Comparison of ENCODE assay signal across 14 cellular contexts in genomic region chr2:178845565-178846457, GRCh38. TPM values are rescaled to one million over a fixed set of nuclear protein-coding genes. Genes with fewer than 3 reads are reported as not detected.
DNase-seq lines count a peak whose midpoint lies in the region; TF ChIP-seq lines count a peak whose summit lies in the region.
"Had no signal": no experiment of that assay in that cellular context is flagged by ENCODE, and none has a peak within 500 bp of the region (broad histone marks: within the 10 kb centered on the region; RNA-seq: fewer than 3 reads in every experiment).

No MANE protein-coding gene starts in this region.

- no peak overlapping the region for H2AFZ ChIP-seq in mesenchymal stem cell (ENCODE audit: low read depth, low read length)

- 80% methylated on average over 1 of the region's 2 CpGs for WGBS in HUES64
- WGBS in mesenchymal stem cell, result 83% methylated on average over 1 of the region's 2 CpGs

- H4K8ac ChIP-seq in mesenchymal stem cell (ENCODE audit: low read length), result no peak overlapping the region

- POLR2A ChIA-PET in CD4-positive, alpha-beta memory T cell (lab: Charles Lee; ENCODE audit: partially characterized antibody), result no interaction called here

- no peak overlapping the region for H3K4me2 ChIP-seq in mesenchymal stem cell (ENCODE audit: low read length, poor library complexity, severe bottlenecking)

- no peak overlapping the region for H2BK5ac ChIP-seq in mesenchymal stem cell (ENCODE audit: low read depth, low read length, poor library complexity, severe bottlenecking)

- H3K4me3 Mint-ChIP-seq in CD4-positive, alpha-beta memory T cell, result no peak overlapping the region
- H3K4me3 Mint-ChIP-seq: activated naive CD8-positive, alpha-beta T cell; memory B cell had no signal

- no peaks in the 10 kb centered on the region for H3K4me1 Mint-ChIP-seq in CD4-positive, alpha-beta memory T cell
- H3K4me1 Mint-ChIP-seq: memory B cell had no signal

- in situ Hi-C loops in brain microvascular endothelial cell (cut with HindIII; ENCODE audit: low pct_ligation_motif_present, low sequenced_read_pairs), result no loop called here

- H3K18ac ChIP-seq in mesenchymal stem cell (ENCODE audit: low read depth in 1 of 2, low read length in 2 of 2), result no peak overlapping the region

- intact Hi-C loops in CD4-positive, alpha-beta memory T cell (cut with micrococcal nuclease), result no loop called here

- no peaks in the 10 kb centered on the region for H3K79me1 ChIP-seq in mesenchymal stem cell (replicated peaks; ENCODE audit: low read length, poor library complexity, severe bottlenecking)

- peaks cover 3 to 11% of the 10 kb centered on the region in 2 donors for H3K36me3 Mint-ChIP-seq in CD4-positive, alpha-beta memory T cell

- H3K4ac ChIP-seq in mesenchymal stem cell (ENCODE audit: low read depth in 1 of 2, low read length in 2 of 2), result no peak overlapping the region

- H2BK15ac ChIP-seq in mesenchymal stem cell (ENCODE audit: low read depth, poor library complexity, severe bottlenecking), result no peak overlapping the region

- no peaks in the 10 kb centered on the region for H3K27me3 Mint-ChIP-seq in CD4-positive, alpha-beta memory T cell
- H3K27me3 Mint-ChIP-seq: activated naive CD8-positive, alpha-beta T cell; memory B cell had no signal

- H3K4me3 ChIP-seq in HUES64 (ENCODE audit: low read length) (no peak overlapping the region), brain microvascular endothelial cell (ENCODE audit: low read depth, low read length) (no peak overlapping the region), mesenchymal stem cell (ENCODE audit: insufficient read depth in 1 of 2, low read depth in 1 of 2, low read length in 2 of 2) (peak overlapping the region in 1 of 2 experiments; percentile 39)
- no peak overlapping the region for H3K4me3 ChIP-seq in CD4-positive, alpha-beta memory T cell (ENCODE audit: low read length in 2 of 2)
- H3K4me3 ChIP-seq: colonic mucosa, ovary had no signal

- H3K27ac Mint-ChIP-seq in CD4-positive, alpha-beta memory T cell, result no peak overlapping the region
- H3K27ac Mint-ChIP-seq: activated naive CD8-positive, alpha-beta T cell; memory B cell had no signal

- no peaks in the 10 kb centered on the region for H3K9me3 Mint-ChIP-seq in CD4-positive, alpha-beta memory T cell

- TF ChIP-seq CTCF in brain microvascular endothelial cell (IDR thresholded peaks at IDR 0.05; ENCODE audit: low read depth, low read length, missing control alignments), result no peak

- H4K91ac ChIP-seq in mesenchymal stem cell (ENCODE audit: low read length), result no peak overlapping the region

- H3K36me3 ChIP-seq in HUES64 (ENCODE audit: insufficient read depth, low read length), result no peaks in the 10 kb centered on the region; the same call in 1 of the 2 replicates
- H3K36me3 ChIP-seq in brain microvascular endothelial cell (replicated peaks), result no peaks in the 10 kb centered on the region
- no peaks in the 10 kb centered on the region for H3K36me3 ChIP-seq in mesenchymal stem cell (ENCODE audit: control insufficient read depth in 1 of 2, insufficient read depth in 2 of 2, low read depth in 1 of 2, low read length in 2 of 2)
- no peaks in the 10 kb centered on the region for H3K36me3 ChIP-seq in CD4-positive, alpha-beta memory T cell (ENCODE audit: insufficient read depth, low read length)
- H3K36me3 ChIP-seq: colonic mucosa, ovary had no signal

- H3K9me3 ChIP-seq in HUES64 (ENCODE audit: insufficient read depth, low read depth, low read length) (no peaks in the 10 kb centered on the region), mesenchymal stem cell (ENCODE audit: control insufficient read depth, low read length) (no peaks in the 10 kb centered on the region)
- no peaks in the 10 kb centered on the region for H3K9me3 ChIP-seq in CD4-positive, alpha-beta memory T cell (ENCODE audit: control insufficient read depth in 1 of 2, low read length in 2 of 2)
- H3K9me3 ChIP-seq: colonic mucosa, ovary had no signal

- H2BK120ac ChIP-seq in mesenchymal stem cell (ENCODE audit: low read depth, low read length), result no peak overlapping the region

- no peak overlapping the region for H3K14ac ChIP-seq in mesenchymal stem cell (ENCODE audit: low read length in 2 of 2)

- H3K27me3 ChIP-seq in HUES64 (ENCODE audit: insufficient read depth, low read length) (no peaks in the 10 kb centered on the region), brain microvascular endothelial cell (replicated peaks) (no peaks in the 10 kb centered on the region), mesenchymal stem cell (ENCODE audit: control insufficient read depth in 1 of 2, insufficient read depth in 1 of 2, low read length in 2 of 2) (no peaks in the 10 kb centered on the region)
- no peaks in the 10 kb centered on the region for H3K27me3 ChIP-seq in CD4-positive, alpha-beta memory T cell (ENCODE audit: insufficient read depth, low read length)
- H3K27me3 ChIP-seq: colonic mucosa, ovary had no signal

- H3K23ac ChIP-seq in mesenchymal stem cell (ENCODE audit: low read length in 2 of 2), result no peak overlapping the region

- H2BK12ac ChIP-seq in mesenchymal stem cell (ENCODE audit: low read length in 2 of 2), result no peak overlapping the region

- no peak overlapping the region for H2AK5ac ChIP-seq in mesenchymal stem cell (ENCODE audit: low read length, severe bottlenecking)

- H3K4me1 ChIP-seq in HUES64 (ENCODE audit: insufficient read depth, low read length) (peaks cover 19% of the 10 kb centered on the region), mesenchymal stem cell (ENCODE audit: control insufficient read depth, insufficient read depth, low read depth, low read length) (no peaks in the 10 kb centered on the region)
- no peaks in the 10 kb centered on the region for H3K4me1 ChIP-seq in CD4-positive, alpha-beta memory T cell (ENCODE audit: insufficient read depth, low read length)
- H3K4me1 ChIP-seq: colonic mucosa had no signal

- peak; percentile 73 for DNase-seq in AG08395 (ENCODE audit: low spot score)
- DNase-seq in brain microvascular endothelial cell, result peak; percentile 16
- no peak for DNase-seq in mesenchymal stem cell
- no peak for DNase-seq in HUDEP-2 (lab: John Stamatoyannopoulos, UW; ENCODE audit: unreplicated experiment in 76 of 76)
- DNase-seq in activated CD4-positive, alpha-beta T cell treated with anti-CD3 and anti-CD28 coated beads, Interleukin-2, amount 50 U/mL, for 48 hours, result no peak
- DNase-seq in central memory CD4-positive, alpha-beta T cell, result no peak
- no peak for DNase-seq in CD4-positive, alpha-beta memory T cell
- DNase-seq: activated CD4-positive, CD25-positive, alpha-beta regulatory T cell; colonic mucosa; NCI-H1092 treated with DMSO at 0.1 percent for 48 hours; ovary had no signal

- CTCF ChIA-PET in CD4-positive, alpha-beta memory T cell (lab: Charles Lee; ENCODE audit: partially characterized antibody), result no interaction called here

- H3K9ac ChIP-seq in HUES64 (ENCODE audit: low read depth, low read length) (no peak overlapping the region), mesenchymal stem cell (ENCODE audit: low read length) (peak overlapping the region; percentile 49)

- peak overlapping the region; percentile 56; the same call in 1 of the 2 replicates for H3K27ac ChIP-seq in HUES64 (ENCODE audit: low read depth, low read length)
- no peak overlapping the region for H3K27ac ChIP-seq in brain microvascular endothelial cell
- H3K27ac ChIP-seq in mesenchymal stem cell (ENCODE audit: low read length, poor library complexity, severe bottlenecking), result no peak overlapping the region
- H3K27ac ChIP-seq in CD4-positive, alpha-beta memory T cell (ENCODE audit: low read depth, low read length), result no peak overlapping the region
- H3K27ac ChIP-seq: colonic mucosa, ovary had no signal

RNA-seq across cellular contexts. Expression of gene TTN, which starts 38.6 kb away (rescaled TPM):
- 0.70 TPM for polyA plus RNA-seq in HUES64 (2013, experiment 1 of 2)
- 0.44 TPM for polyA plus RNA-seq in HUES64 (2013, experiment 2 of 2)
- 0.03 TPM for polyA plus RNA-seq in mesenchymal stem cell (2013, experiment 1 of 2)
- polyA plus RNA-seq in mesenchymal stem cell (2013, experiment 2 of 2), result 0.01 TPM
- total RNA-seq in CD4-positive, alpha-beta memory T cell, result 1 to 10 TPM; 8.1 to 8.6 TPM
- 1 to 10 TPM in 1 of 2 donors, under 1 TPM in 1; 0.22 to 2.0 TPM for polyA plus RNA-seq in CD4-positive, alpha-beta memory T cell

Comparison
In these comparisons a context has a peak if more than half of its experiments do, and no peak if none do; other contexts are left out.
1. DNase-seq: peak in AG08395 (single experiment) and brain microvascular endothelial cell (single experiment); none in mesenchymal stem cell (single experiment), HUDEP-2 (0 of 76), activated CD4-positive, alpha-beta T cell treated with anti-CD3 and anti-CD28 coated beads, Interleukin-2, amount 50 U/mL, for 48 hours (0 of 2), central memory CD4-positive, alpha-beta T cell (single experiment) and CD4-positive, alpha-beta memory T cell (0 of 5).